ENCODE assay signal across 29 cellular contexts in genomic region chr19:23980805-23981204, GRCh38.
"Had no signal": no experiment of that assay in that cellular context is flagged by ENCODE, and none has a peak within 500 bp of the region (broad histone marks: within the 10 kb centered on the region; RNA-seq: fewer than 3 reads in every experiment).

No MANE protein-coding gene starts in this region.

- H3K4me1 Mint-ChIP-seq: endodermal cell had no signal

- ATAC-seq: effector memory CD8-positive, alpha-beta T cell; esophagus mucosa; foreskin keratinocyte; gastrocnemius medialis; gastroesophageal sphincter; heart left ventricle; heart right ventricle had no signal

- H3K4me3 ChIP-seq: colonic mucosa, coronary artery, dorsolateral prefrontal cortex, esophagus muscularis mucosa, esophagus squamous epithelium, gastrocnemius medialis, gastroesophageal sphincter, heart left ventricle, heart right ventricle had no signal

- H3K27me3 Mint-ChIP-seq: dendritic cell treated with granulocyte-macrophage colony-stimulating factor and Interleukin-4, amounts not matched to agents 40 ng/mL and 50 ng/mL, for 4 days; effector memory CD8-positive, alpha-beta T cell had no signal

- H3K9me3 Mint-ChIP-seq: effector memory CD8-positive, alpha-beta T cell had no signal

- DNase-seq: colonic mucosa; cortex of kidney; dermis blood vessel endothelial cell; dorsolateral prefrontal cortex; effector CD4-positive, alpha-beta T cell; effector CD8-positive, alpha-beta T cell; effector memory CD4-positive, alpha-beta T cell; effector memory CD8-positive, alpha-beta T cell; endodermal cell; erythroblast; esophagus squamous epithelium; foreskin fibroblast; foreskin keratinocyte; foreskin melanocyte; gastrocnemius medialis; glutamatergic neuron; head of caudate nucleus; heart left ventricle; heart right ventricle had no signal

- H3K27ac ChIP-seq: colonic mucosa, coronary artery, dorsolateral prefrontal cortex, epithelial cell of prostate, esophagus muscularis mucosa, esophagus squamous epithelium, foreskin keratinocyte, gastrocnemius medialis, gastroesophageal sphincter, heart left ventricle, heart right ventricle had no signal

- H3K4me3 Mint-ChIP-seq: dendritic cell treated with granulocyte-macrophage colony-stimulating factor and Interleukin-4, amounts not matched to agents 40 ng/mL and 50 ng/mL, for 4 days; effector memory CD8-positive, alpha-beta T cell; endodermal cell had no signal

- H3K27me3 ChIP-seq: colonic mucosa, dorsolateral prefrontal cortex, esophagus muscularis mucosa, esophagus squamous epithelium, foreskin keratinocyte, gastrocnemius medialis, gastroesophageal sphincter, heart left ventricle, heart right ventricle had no signal

- H3K9me3 ChIP-seq: colonic mucosa, esophagus muscularis mucosa, esophagus squamous epithelium, gastrocnemius medialis, gastroesophageal sphincter, heart left ventricle, heart right ventricle had no signal

- H3K36me3 ChIP-seq: colonic mucosa, esophagus muscularis mucosa, esophagus squamous epithelium, gastrocnemius medialis, gastroesophageal sphincter, heart left ventricle, heart right ventricle had no signal

- H3K27ac Mint-ChIP-seq: dendritic cell treated with granulocyte-macrophage colony-stimulating factor and Interleukin-4, amounts not matched to agents 40 ng/mL and 50 ng/mL, for 4 days; effector memory CD8-positive, alpha-beta T cell; endodermal cell had no signal

- H3K4me1 ChIP-seq: colonic mucosa, esophagus muscularis mucosa, esophagus squamous epithelium, foreskin keratinocyte, gastrocnemius medialis, gastroesophageal sphincter, heart left ventricle, heart right ventricle had no signal

- FAIRE-seq: colon, endometrium, endothelial cell of umbilical vein, frontal cortex had no signal
